Comparison of ENCODE assay signal across 1 cellular context in genomic region chr4:74661427-74662171, GRCh38.
TF ChIP-seq lines count a peak whose summit lies in the region.

No MANE protein-coding gene starts in this region.

TF ChIP-seq in A549, 52 proteins besides CTCF, POLR2A, EP300 and RAD21 (continued from another document):
- TF ChIP-seq ELK1 (IDR thresholded peaks at IDR 0.05; ENCODE audit: low read depth, low read length) (no peak), KDM5A (IDR thresholded peaks at IDR 0.05) (no peak), E2F6 (IDR thresholded peaks at IDR 0.05; ENCODE audit: borderline replicate concordance, low read depth) (no peak), GATA3 (IDR thresholded peaks at IDR 0.05; ENCODE audit: borderline replicate concordance) (peak; percentile 42; the same call in 1 of the 2 replicates), TFCP2L1 (CRISPR knock-in tag; IDR thresholded peaks at IDR 0.05) (no peak), NFE2L2 (conservative IDR thresholded peaks at IDR 0.05; ENCODE audit: low read length) (no peak), CHD4 (IDR thresholded peaks at IDR 0.05; ENCODE audit: borderline replicate concordance) (no peak), POLR2AphosphoS2 (conservative IDR thresholded peaks at IDR 0.05; ENCODE audit: low read length) (no peak), RNF2 (IDR thresholded peaks at IDR 0.05; ENCODE audit: borderline replicate concordance, low read depth) (no peak), SMC3 (IDR thresholded peaks at IDR 0.05) (no peak), EHF (CRISPR knock-in tag; IDR thresholded peaks at IDR 0.05) (0 out of 2 replicates have a peak, but pooled peaks have one; percentile 33), MAZ (IDR thresholded peaks at IDR 0.05; ENCODE audit: borderline replicate concordance, low read depth, low read length) (no peak), USF2 (IDR thresholded peaks at IDR 0.05) (no peak), ZC3H11A (IDR thresholded peaks at IDR 0.05) (no peak), HOXA7 (CRISPR knock-in tag; IDR thresholded peaks at IDR 0.05) (no peak), CBX2 (IDR thresholded peaks at IDR 0.05; ENCODE audit: borderline replicate concordance, low read depth) (no peak), REST (IDR thresholded peaks at IDR 0.05) (no peak), CBX8 (IDR thresholded peaks at IDR 0.05) (no peak), ESRRA (IDR thresholded peaks at IDR 0.05; ENCODE audit: borderline replicate concordance, low read length) (no peak), MAFK (IDR thresholded peaks at IDR 0.05; ENCODE audit: partially characterized antibody) (peak; percentile 95), HDAC2 (IDR thresholded peaks at IDR 0.05) (no peak), HOXB5 (CRISPR knock-in tag; IDR thresholded peaks at IDR 0.05) (peak; percentile 63; the same call in 1 of the 2 replicates), ZNF302 (CRISPR knock-in tag; IDR thresholded peaks at IDR 0.05) (no peak), EHMT2 (IDR thresholded peaks at IDR 0.05; ENCODE audit: low read depth) (no peak), NR3C1 (IDR thresholded peaks at IDR 0.05) (no peak), KDM1A (IDR thresholded peaks at IDR 0.05; ENCODE audit: low read depth) (no peak), SREBF2 (IDR thresholded peaks at IDR 0.05) (no peak), FOSB (CRISPR knock-in tag; IDR thresholded peaks at IDR 0.05) (peak; percentile 66; the same call in 1 of the 2 replicates), JUNB (IDR thresholded peaks at IDR 0.05) (no peak), BHLHE40 (IDR thresholded peaks at IDR 0.05; ENCODE audit: low read depth, low read length) (no peak), HMGXB4 (CRISPR knock-in tag; IDR thresholded peaks at IDR 0.05; ENCODE audit: borderline replicate concordance) (no peak), CHD2 (IDR thresholded peaks at IDR 0.05; ENCODE audit: low read length, partially characterized antibody) (no peak), FOXS1 (CRISPR knock-in tag; IDR thresholded peaks at IDR 0.05) (no peak), MAX (IDR thresholded peaks at IDR 0.05) (0 out of 2 replicates have a peak, but pooled peaks have one; percentile 38), CEBPB (IDR thresholded peaks at IDR 0.05) (peak in 1 of 2 experiments; percentile 26; a peak in 2 of 4 replicates)
